ENCODE assay signal across 1 cellular context in the genomic region with DNA sequence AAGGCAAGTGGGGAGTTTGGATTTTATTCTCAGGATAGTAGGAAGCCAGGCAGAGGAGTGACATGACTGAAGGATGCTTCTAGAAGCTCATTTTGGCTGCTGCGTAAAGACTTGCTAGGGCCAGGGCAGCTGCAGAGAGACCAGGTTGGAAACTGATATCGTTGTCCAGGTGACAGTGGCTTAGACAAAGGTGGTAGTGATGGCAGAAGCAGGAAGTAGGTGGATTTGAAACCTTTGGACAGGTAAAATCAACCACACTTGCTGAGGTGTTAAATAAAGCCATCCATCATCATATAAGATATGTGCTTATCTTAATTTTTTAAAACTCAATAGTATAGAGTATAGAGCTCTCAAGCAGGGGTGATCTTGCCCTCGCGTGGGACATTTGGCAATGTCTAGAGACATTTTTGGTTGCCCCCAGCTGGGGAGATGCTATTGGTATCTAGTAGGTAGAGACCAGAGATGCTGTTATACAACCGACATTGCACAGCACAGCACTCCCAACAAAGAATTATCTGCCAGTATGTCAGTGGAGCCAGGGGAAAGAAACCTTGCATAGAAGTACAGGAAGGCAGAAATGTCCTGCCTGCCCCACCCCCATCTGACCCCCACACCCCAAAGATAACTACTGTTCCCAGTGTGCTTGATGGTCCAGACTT.
TF ChIP-seq lines count a peak whose summit lies in the region.

No MANE protein-coding gene starts in this region.

TF ChIP-seq in HepG2, 621 proteins besides CTCF, POLR2A, EP300 and RAD21 (continued from another document):
- TF ChIP-seq SALL2 (CRISPR knock-in tag; IDR thresholded peaks at IDR 0.05) (no peak), ZIK1 (CRISPR knock-in tag; IDR thresholded peaks at IDR 0.05; ENCODE audit: borderline replicate concordance, low read depth) (no peak)
